ENCODE assay signal across 15 cellular contexts in the genomic region with DNA sequence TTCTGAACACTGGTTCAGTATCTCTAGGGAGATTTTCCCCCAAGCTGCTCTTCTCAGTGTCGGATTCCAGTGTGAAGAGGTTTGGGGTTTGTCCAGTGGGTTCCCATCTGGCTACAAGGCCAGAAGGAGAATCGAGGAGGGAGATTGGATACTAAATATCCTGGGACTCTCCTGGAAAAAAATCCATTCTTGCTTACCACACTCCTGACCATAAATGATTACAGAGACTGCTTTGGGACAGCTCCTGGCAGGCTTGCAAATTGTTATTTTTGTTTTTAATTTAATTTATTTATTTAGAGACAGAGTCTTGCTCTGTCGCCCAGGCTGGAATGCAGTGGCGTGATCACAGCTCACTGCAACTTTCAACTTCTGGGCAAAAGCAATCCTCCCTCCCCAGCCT. TPM values are rescaled to one million over a fixed set of nuclear protein-coding genes. Genes with fewer than 3 reads are reported as not detected.
DNase-seq lines count a peak whose midpoint lies in the region; ATAC-seq lines count a peak whose summit lies in the region.
"Had no signal": no experiment of that assay in that cellular context is flagged by ENCODE, and none has a peak within 500 bp of the region (broad histone marks: within the 10 kb centered on the region; RNA-seq: fewer than 3 reads in every experiment).

No MANE protein-coding gene starts in this region.

- H3K27ac Mint-ChIP-seq in T-helper 1 cell treated with Interleukin-12 subunit alpha and Interleukin-12 subunit beta and Interleukin-4 antibody, amounts not matched to agents 30 μg/mL and 1 μg/mL, for 36 hours: peak overlapping the region; percentile 31
- H3K27ac Mint-ChIP-seq: progenitor cell of endocrine pancreas had no signal

- H3K27ac ChIP-seq in SJSA1: peak overlapping the region; percentile 54
- H3K27ac ChIP-seq: dorsolateral prefrontal cortex had no signal

- peaks cover 51% of the 10 kb centered on the region for H3K4me1 Mint-ChIP-seq in T-helper 1 cell treated with Interleukin-12 subunit alpha and Interleukin-12 subunit beta and Interleukin-4 antibody, amounts not matched to agents 30 μg/mL and 1 μg/mL, for 36 hours (ENCODE audit: low read depth)

- H3K4me3 Mint-ChIP-seq in T-helper 1 cell treated with Interleukin-12 subunit alpha and Interleukin-12 subunit beta and Interleukin-4 antibody, amounts not matched to agents 30 μg/mL and 1 μg/mL, for 36 hours: no peak overlapping the region

- H3K9me3 ChIP-seq in SJSA1 (replicated peaks): no peaks in the 10 kb centered on the region
- H3K9me3 ChIP-seq: left lung had no signal

- ATAC-seq in HG02759 (IDR thresholded peaks at IDR 0.05; ENCODE audit: unreplicated experiment): no peak
- ATAC-seq in GM19452 (IDR thresholded peaks at IDR 0.05; ENCODE audit: unreplicated experiment): no peak
- no peak for ATAC-seq in HG03520 (IDR thresholded peaks at IDR 0.05; ENCODE audit: unreplicated experiment)

- peaks cover 62% of the 10 kb centered on the region for H3K4me1 ChIP-seq in SJSA1 (replicated peaks)

- H3K36me3 ChIP-seq in SJSA1: no peaks in the 10 kb centered on the region
- H3K36me3 ChIP-seq: left lung had no signal

- DNase-seq in T-helper 1 cell (no peak), GM03348 (ENCODE audit: low spot score) (peak; percentile 56), SJSA1 (ENCODE audit: low read depth in 1 of 2, low spot score in 2 of 2) (peak; percentile 74 to 95), myocyte (ENCODE audit: low read depth) (peak; percentile 64)
- DNase-seq: Calu3, dorsolateral prefrontal cortex, left lung, NCI-H2029 treated with DMSO at 0.1 percent for 48 hours, NCI-H774, RPMI8226 had no signal

- no peak overlapping the region for H3K4me3 ChIP-seq in SJSA1
- H3K4me3 ChIP-seq: dorsolateral prefrontal cortex, left lung had no signal

- H3K36me3 Mint-ChIP-seq in T-helper 1 cell treated with Interleukin-12 subunit alpha and Interleukin-12 subunit beta and Interleukin-4 antibody, amounts not matched to agents 30 μg/mL and 1 μg/mL, for 36 hours (ENCODE audit: low read depth): peaks cover 12% of the 10 kb centered on the region

- peaks cover 13% of the 10 kb centered on the region for H3K9me3 Mint-ChIP-seq in T-helper 1 cell treated with Interleukin-12 subunit alpha and Interleukin-12 subunit beta and Interleukin-4 antibody, amounts not matched to agents 30 μg/mL and 1 μg/mL, for 36 hours

- H3K27me3 ChIP-seq in SJSA1 (replicated peaks): no peaks in the 10 kb centered on the region
- H3K27me3 ChIP-seq: left lung had no signal

- H3K27me3 Mint-ChIP-seq in T-helper 1 cell treated with Interleukin-12 subunit alpha and Interleukin-12 subunit beta and Interleukin-4 antibody, amounts not matched to agents 30 μg/mL and 1 μg/mL, for 36 hours (ENCODE audit: low read depth): peaks cover 10% of the 10 kb centered on the region

RNA-seq across cellular contexts. Expression of a gene that starts 4.7 kb away (rescaled TPM):
- 24.2 and 32.8 TPM in 2 replicates for total RNA-seq in SJSA1 (2014; rRNA removed; shearing (Covaris generic))
- total RNA-seq in myocyte: 3.3 and 7.1 TPM in 2 replicates
- polyA plus RNA-seq in myocyte (2012): 1.1 TPM

Comparison
In these comparisons a context has a peak if more than half of its experiments do, and no peak if none do; other contexts are left out.
1. DNase-seq: peak in GM03348 (single experiment), SJSA1 (2 of 2) and myocyte (single experiment); none in T-helper 1 cell (0 of 5).